7 cellular contexts compared by ENCODE assay signal in genomic region chr9:121288874-121289553, GRCh38. TPM values are rescaled to one million over a fixed set of nuclear protein-coding genes. Genes with fewer than 3 reads are reported as not detected.
DNase-seq lines count a peak whose midpoint lies in the region; ATAC-seq and TF ChIP-seq lines count a peak whose summit lies in the region.

No MANE protein-coding gene starts in this region.

- no peak overlapping the region for H3K27ac Mint-ChIP-seq in activated T-cell treated with anti-CD3 and anti-CD28 coated beads, Interleukin-2, amount 50 U/mL, for 24 hours

- H3K4me3 ChIP-seq in upper lobe of left lung, result no peak overlapping the region

- ATAC-seq in upper lobe of left lung (ENCODE audit: low FRiP score in 2 of 2), result peak; percentile 60 to 81
- ATAC-seq in GM19035 (IDR thresholded peaks at IDR 0.05; ENCODE audit: unreplicated experiment), result no peak
- no peak for ATAC-seq in HG03460 (IDR thresholded peaks at IDR 0.05; ENCODE audit: unreplicated experiment)

- peak overlapping the region; percentile 92 to 97 (median 96) for H3K27ac ChIP-seq in upper lobe of left lung

- H3K9me3 ChIP-seq in upper lobe of left lung, result no peaks in the 10 kb centered on the region

- DNase-seq in NCI-H2227 (lab: John Stamatoyannopoulos, UW; ENCODE audit: unreplicated experiment), result peak; percentile 54
- peak; percentile 40 for DNase-seq in dermis blood vessel endothelial cell
- DNase-seq in lung microvascular endothelial cell (ENCODE audit: low read depth in 2 of 2), result peak; percentile 64 to 72
- peak in 1 of 2 donors; percentile 77 for DNase-seq in upper lobe of left lung
- no peak for DNase-seq in activated T-cell treated with anti-CD3 and anti-CD28 coated beads, Interleukin-2, amount 50 U/mL, for 24 hours

- no peaks in the 10 kb centered on the region for H3K36me3 ChIP-seq in upper lobe of left lung

- H3K9me3 Mint-ChIP-seq in activated T-cell treated with anti-CD3 and anti-CD28 coated beads, Interleukin-2, amount 50 U/mL, for 24 hours, result no peaks in the 10 kb centered on the region

- no peaks in the 10 kb centered on the region for H3K27me3 ChIP-seq in upper lobe of left lung

- TF ChIP-seq POLR2A in upper lobe of left lung (IDR thresholded peaks at IDR 0.05), result peak in 1 of 4 donors; percentile 51

- H3K36me3 Mint-ChIP-seq in activated T-cell treated with anti-CD3 and anti-CD28 coated beads, Interleukin-2, amount 50 U/mL, for 24 hours (ENCODE audit: low read depth), result no peaks in the 10 kb centered on the region

- peaks cover 66 to 76% (median 71%) of the 10 kb centered on the region in 4 donors for H3K4me1 ChIP-seq in upper lobe of left lung

- no peak for TF ChIP-seq EP300 in upper lobe of left lung (IDR thresholded peaks at IDR 0.05)

- TF ChIP-seq CTCF in upper lobe of left lung (IDR thresholded peaks at IDR 0.05), result no peak

- H3K4me1 Mint-ChIP-seq in activated T-cell treated with anti-CD3 and anti-CD28 coated beads, Interleukin-2, amount 50 U/mL, for 24 hours (ENCODE audit: low read depth), result peaks cover 30% of the 10 kb centered on the region

- no peak overlapping the region for H3K4me3 Mint-ChIP-seq in activated T-cell treated with anti-CD3 and anti-CD28 coated beads, Interleukin-2, amount 50 U/mL, for 24 hours

- 37 to 40% methylated on average over 9 of the region's 9 CpGs for WGBS in upper lobe of left lung, 2 donors

- H3K27me3 Mint-ChIP-seq in activated T-cell treated with anti-CD3 and anti-CD28 coated beads, Interleukin-2, amount 50 U/mL, for 24 hours, result no peaks in the 10 kb centered on the region

RNA-seq across cellular contexts. Expression of gene GSN, which starts 21.1 kb away (rescaled TPM):
- total RNA-seq in dermis blood vessel endothelial cell, result 350 and 1,127 TPM in 2 replicates
- 159 and 303 TPM in 2 replicates for total RNA-seq in lung microvascular endothelial cell
- 100 to 1,000 TPM; 217 to 935 (median 648) TPM for total RNA-seq in upper lobe of left lung

Comparison
In these comparisons a context has a peak if more than half of its experiments do, and no peak if none do; other contexts are left out.
1. ATAC-seq: peak in upper lobe of left lung (2 of 2); none in GM19035 (single experiment) and HG03460 (single experiment).